ENCODE assay signal across 8 cellular contexts in genomic region chr17:1684307-1685189, GRCh38. TPM values are rescaled to one million over a fixed set of nuclear protein-coding genes. Genes with fewer than 3 reads are reported as not detected.
A peak's percentile ranks its signal among the peaks of the same experiment; 100 is the strongest.
DNase-seq lines count a peak whose midpoint lies in the region; ATAC-seq and TF ChIP-seq lines count a peak whose summit lies in the region.

TSS of gene PRPF8 (minus strand) at chr17:1684867. CDS start at chr17:1684571, 296 bp downstream.

- H3K9me3 Mint-ChIP-seq in activated CD4-positive, alpha-beta T cell treated with anti-CD3 and anti-CD28 coated beads for 36 hours (ENCODE audit: low read depth), result no peaks in the 10 kb centered on the region

- peaks cover 48% of the 10 kb centered on the region for H3K36me3 Mint-ChIP-seq in activated CD4-positive, alpha-beta T cell treated with anti-CD3 and anti-CD28 coated beads for 36 hours (ENCODE audit: low read depth)

- DNase-seq in Ammon's horn (ENCODE audit: low spot score) (peak; percentile 99), GM19238 (ENCODE audit: insufficient read length, low spot score) (peak; percentile 100), NCI-H524 (lab: John Stamatoyannopoulos, UW) (peak; percentile 91 to 97), choroid plexus epithelial cell (ENCODE audit: low read depth) (peak; percentile 99), kidney glomerular epithelial cell (lab: John Stamatoyannopoulos, UW) (peak; percentile 95)
- DNase-seq in activated CD4-positive, alpha-beta T cell treated with anti-CD3 and anti-CD28 coated beads for 36 hours, result peak; percentile 99
- DNase-seq in stimulated activated CD4-positive, alpha-beta T cell treated with anti-CD3 and anti-CD28 coated beads, Interleukin-1b, Interleukin-23, amount 100 ng/mL, for 1 hour (ENCODE audit: low read depth in 2 of 2), result peak; percentile 94 to 97

- POLR2A ChIA-PET in activated CD4-positive, alpha-beta T cell treated with anti-CD3 and anti-CD28 coated beads for 36 hours (lab: Charles Lee), result interaction anchor here (1.1 to 1.3 kb wide), 2 partner anchors 15 to 32 kb away, joined by 3 to 5 read pairs; no protein-coding TSS in a partner anchor

- ATAC-seq in HG03442 (IDR thresholded peaks at IDR 0.05; ENCODE audit: unreplicated experiment), result peak; percentile 98
- peak; percentile 100 for ATAC-seq in activated CD4-positive, alpha-beta T cell treated with anti-CD3 and anti-CD28 coated beads for 36 hours

- H3K27me3 Mint-ChIP-seq in activated CD4-positive, alpha-beta T cell treated with anti-CD3 and anti-CD28 coated beads for 36 hours, result no peaks in the 10 kb centered on the region

- peak within 1 kb of the TSS; percentile 73 for H3K4me3 ChIP-seq in choroid plexus epithelial cell (ENCODE audit: low read depth, low read length)

- H3K27ac Mint-ChIP-seq in activated CD4-positive, alpha-beta T cell treated with anti-CD3 and anti-CD28 coated beads for 36 hours, result peak within 1 kb of the TSS; percentile 93

- H3K4me3 Mint-ChIP-seq in activated CD4-positive, alpha-beta T cell treated with anti-CD3 and anti-CD28 coated beads for 36 hours, result peak within 1 kb of the TSS; percentile 98

- intact Hi-C loops in activated CD4-positive, alpha-beta T cell treated with anti-CD3 and anti-CD28 coated beads for 36 hours (cut with DNase I, micrococcal nuclease), result loop anchor here (1.0 to 2.0 kb wide), 10 partner anchors 26 to 619 kb away; partner anchors contain the start of genes RILP (in 2 of the 2), DPH1 (in 1 of the 2), INPP5K (in 1 of the 2) and SLC43A2 (in 1 of the 2)

- H3K4me1 Mint-ChIP-seq in activated CD4-positive, alpha-beta T cell treated with anti-CD3 and anti-CD28 coated beads for 36 hours, result peaks cover 34% of the 10 kb centered on the region

- CTCF ChIA-PET in activated CD4-positive, alpha-beta T cell treated with anti-CD3 and anti-CD28 coated beads for 36 hours (lab: Charles Lee), result interaction anchor here (0.7 to 1.8 kb wide), 5 partner anchors 9 to 118 kb away, joined by 3 to 9 read pairs (median 6); no protein-coding TSS in a partner anchor

- no peak for TF ChIP-seq CTCF in choroid plexus epithelial cell (conservative IDR thresholded peaks at IDR 0.05; ENCODE audit: low read depth, low read length)

RNA-seq across cellular contexts. Expression of gene PRPF8, which starts in this region (rescaled TPM):
- 100 to 1,000 TPM; 391 to 425 TPM for total RNA-seq in activated CD4-positive, alpha-beta T cell treated with anti-CD3 and anti-CD28 coated beads for 36 hours

Comparison
In these comparisons a context has a peak if more than half of its experiments do, and no peak if none do; other contexts are left out.
1. Peak in every context shown above with its lines: DNase-seq, ATAC-seq and H3K4me3 ChIP-seq.